In the genomic region with DNA sequence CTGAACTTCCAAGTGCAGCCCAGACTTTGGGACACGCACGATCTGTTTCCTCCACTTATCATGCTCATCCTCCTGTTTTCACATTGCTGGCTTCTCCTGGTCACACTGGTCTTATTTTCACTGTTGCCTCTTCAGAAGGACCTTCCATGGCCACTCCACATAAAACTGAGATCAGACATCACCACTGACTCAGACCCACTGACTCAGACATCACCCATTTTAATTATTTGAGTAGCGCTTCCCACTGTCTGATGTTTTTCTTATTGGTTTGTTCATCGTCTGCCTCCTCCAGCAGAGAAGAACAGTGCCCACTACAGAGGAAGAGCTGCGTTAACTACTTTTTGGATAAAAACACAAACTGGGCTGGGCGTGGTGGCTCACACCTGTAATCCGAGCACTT, we compare ENCODE assay signal across 20 cellular contexts.
DNase-seq lines count a peak whose midpoint lies in the region; FAIRE-seq and TF ChIP-seq lines count a peak whose summit lies in the region.
"Had no signal": no experiment of that assay in that cellular context is flagged by ENCODE, and none has a peak within 500 bp of the region (broad histone marks: within the 10 kb centered on the region; RNA-seq: fewer than 3 reads in every experiment).

No MANE protein-coding gene starts in this region.

- DNase-seq in EL (peak; percentile 81), RCC 7860 (ENCODE audit: low spot score) (peak; percentile 96), chondrocyte (ENCODE audit: low spot score) (no peak), renal cortical epithelial cell (ENCODE audit: low read depth) (peak; percentile 88), dedifferentiated amniotic fluid mesenchymal stem cell (ENCODE audit: extremely low spot score) (no peak), NCI-H82 (lab: John Stamatoyannopoulos, UW) (no peak), DMS114 treated with DMSO at 0.1 percent for 48 hours (lab: John Stamatoyannopoulos, UW; ENCODE audit: unreplicated experiment) (no peak)
- DNase-seq: CD4-positive, CD25-positive, alpha-beta regulatory T cell; DND-41; H9; heart right ventricle; NCI-H146; NCI-H510A; pancreas; small intestine; transverse colon had no signal

- no peak overlapping the region for H3K4me3 Mint-ChIP-seq in chondrocyte (ENCODE audit: unreplicated experiment)
- H3K4me3 Mint-ChIP-seq: activated naive CD4-positive, alpha-beta T cell treated with anti-CD3 and anti-CD28 coated beads, Interleukin-2, amount 50 U/mL, for 24 hours; CD4-positive, CD25-positive, alpha-beta regulatory T cell; central memory CD8-positive, alpha-beta T cell; H9; stimulated activated memory B cell treated with anti-CD40 and anti-IgM and Interleukin-4, amounts not matched to agents 10 μg/mL and 1 μg/mL and 100 μg/mL, for 72 hours had no signal

- peak; percentile 96 for FAIRE-seq in RCC 7860 (lab: Jason Lieb, UNC)
- FAIRE-seq: GM12892, pancreas, small intestine had no signal

- no peak for TF ChIP-seq CTCF in chondrocyte (IDR thresholded peaks at IDR 0.05)

- H3K27ac Mint-ChIP-seq in chondrocyte (ENCODE audit: unreplicated experiment): peak overlapping the region; percentile 7
- H3K27ac Mint-ChIP-seq: activated naive CD4-positive, alpha-beta T cell treated with anti-CD3 and anti-CD28 coated beads, Interleukin-2, amount 50 U/mL, for 24 hours; CD4-positive, CD25-positive, alpha-beta regulatory T cell; H9; stimulated activated memory B cell treated with anti-CD40 and anti-IgM and Interleukin-4, amounts not matched to agents 10 μg/mL and 1 μg/mL and 100 μg/mL, for 72 hours had no signal

- no peaks in the 10 kb centered on the region for H3K27me3 Mint-ChIP-seq in chondrocyte (ENCODE audit: low read depth)
- H3K27me3 Mint-ChIP-seq: activated naive CD4-positive, alpha-beta T cell treated with anti-CD3 and anti-CD28 coated beads, Interleukin-2, amount 50 U/mL, for 24 hours; CD4-positive, CD25-positive, alpha-beta regulatory T cell; central memory CD8-positive, alpha-beta T cell; stimulated activated memory B cell treated with anti-CD40 and anti-IgM and Interleukin-4, amounts not matched to agents 10 μg/mL and 1 μg/mL and 100 μg/mL, for 72 hours had no signal

- H3K4me1 Mint-ChIP-seq in chondrocyte (ENCODE audit: low read depth): peaks cover 9% of the 10 kb centered on the region
- H3K4me1 Mint-ChIP-seq: central memory CD8-positive, alpha-beta T cell; H9; stimulated activated memory B cell treated with anti-CD40 and anti-IgM and Interleukin-4, amounts not matched to agents 10 μg/mL and 1 μg/mL and 100 μg/mL, for 72 hours had no signal

- no peaks in the 10 kb centered on the region for H3K36me3 Mint-ChIP-seq in chondrocyte (ENCODE audit: low read depth)
- H3K36me3 Mint-ChIP-seq: stimulated activated memory B cell treated with anti-CD40 and anti-IgM and Interleukin-4, amounts not matched to agents 10 μg/mL and 1 μg/mL and 100 μg/mL, for 72 hours had no signal

- no peaks in the 10 kb centered on the region for H3K9me3 Mint-ChIP-seq in chondrocyte (ENCODE audit: low read depth)
- H3K9me3 Mint-ChIP-seq: central memory CD8-positive, alpha-beta T cell had no signal

Comparison
In these comparisons a context has a peak if more than half of its experiments do, and no peak if none do; other contexts are left out.
1. DNase-seq: peak in EL (single experiment), RCC 7860 (single experiment) and renal cortical epithelial cell (single experiment); none in chondrocyte (single experiment), dedifferentiated amniotic fluid mesenchymal stem cell (single experiment), NCI-H82 (single experiment) and DMS114 treated with DMSO at 0.1 percent for 48 hours (single experiment).